9 cellular contexts compared by ENCODE assay signal in the genomic region with DNA sequence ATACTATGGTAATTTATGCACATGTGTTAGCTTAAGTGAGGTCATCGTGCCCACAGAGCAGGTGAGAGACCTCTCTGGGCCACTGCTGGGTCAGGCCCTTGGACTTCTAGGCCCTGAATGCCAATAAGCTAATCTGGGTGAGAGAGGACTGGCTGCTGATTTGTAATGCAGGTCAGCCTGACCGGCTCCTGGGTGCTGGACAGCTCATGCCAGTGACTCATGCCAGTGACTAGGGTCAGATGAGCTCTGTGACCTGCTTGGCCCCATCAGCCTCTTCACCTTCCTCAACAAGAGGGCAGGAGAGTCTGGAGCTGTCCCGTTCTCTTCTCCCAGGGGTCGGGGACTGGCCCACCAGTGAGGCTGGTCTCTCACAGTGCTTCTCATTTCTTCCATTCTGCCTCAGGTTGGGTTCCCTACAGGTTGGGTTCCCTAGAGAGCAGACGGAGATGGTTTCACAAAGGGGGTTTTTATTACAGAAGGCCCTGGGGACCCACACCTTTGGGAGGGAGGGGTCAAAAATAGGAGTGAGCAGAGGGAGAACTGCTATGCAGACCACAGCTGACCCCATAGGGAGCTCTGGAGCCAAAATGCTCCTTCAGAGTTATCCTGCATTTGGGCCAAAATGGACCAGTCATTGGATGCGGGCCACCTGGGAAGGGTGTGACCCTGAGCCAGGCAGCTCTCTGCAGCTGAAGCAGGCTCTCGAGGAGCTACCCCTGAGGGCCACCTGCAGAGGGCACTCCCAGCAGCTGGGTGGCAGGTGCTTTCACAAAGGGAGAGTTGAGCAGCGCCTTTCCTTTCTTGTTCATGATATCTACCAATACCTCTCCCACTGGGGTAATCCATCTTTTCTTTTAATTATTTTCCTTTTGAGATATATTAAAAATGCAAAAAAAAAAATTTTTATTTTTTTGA. TPM values are rescaled to one million over a fixed set of nuclear protein-coding genes. Genes with fewer than 3 reads are reported as not detected.
DNase-seq lines count a peak whose midpoint lies in the region; ATAC-seq and TF ChIP-seq lines count a peak whose summit lies in the region.
"Had no signal": no experiment of that assay in that cellular context is flagged by ENCODE, and none has a peak within 500 bp of the region (broad histone marks: within the 10 kb centered on the region; RNA-seq: fewer than 3 reads in every experiment).

No MANE protein-coding gene starts in this region.

- peaks cover 3% of the 10 kb centered on the region for H3K27me3 Mint-ChIP-seq in activated naive CD8-positive, alpha-beta T cell treated with anti-CD3 and anti-CD28 coated beads, Interleukin-2, amount 50 U/mL, for 24 hours
- no peaks in the 10 kb centered on the region for H3K27me3 Mint-ChIP-seq in stimulated activated memory B cell treated with anti-CD40 and anti-IgM and Interleukin-4, amounts not matched to agents 10 μg/mL and 1 μg/mL and 100 μg/mL, for 72 hours

- H3K9me3 ChIP-seq in heart right ventricle = no peaks in the 10 kb centered on the region
- H3K9me3 ChIP-seq in right cardiac atrium (ENCODE audit: control insufficient read depth, low read length) = no peaks in the 10 kb centered on the region

- no peaks in the 10 kb centered on the region for H3K36me3 Mint-ChIP-seq in activated naive CD8-positive, alpha-beta T cell treated with anti-CD3 and anti-CD28 coated beads, Interleukin-2, amount 50 U/mL, for 24 hours (ENCODE audit: low read depth)
- H3K36me3 Mint-ChIP-seq in stimulated activated memory B cell treated with anti-CD40 and anti-IgM and Interleukin-4, amounts not matched to agents 10 μg/mL and 1 μg/mL and 100 μg/mL, for 72 hours = no peaks in the 10 kb centered on the region

- peak in 5 of 9 donors; percentile 15 to 32 (median 25) for TF ChIP-seq CTCF in heart right ventricle (IDR thresholded peaks at IDR 0.05)

- H3K27ac Mint-ChIP-seq in activated naive CD8-positive, alpha-beta T cell treated with anti-CD3 and anti-CD28 coated beads, Interleukin-2, amount 50 U/mL, for 24 hours = no peak overlapping the region
- peak overlapping the region; percentile 39 for H3K27ac Mint-ChIP-seq in stimulated activated memory B cell treated with anti-CD40 and anti-IgM and Interleukin-4, amounts not matched to agents 10 μg/mL and 1 μg/mL and 100 μg/mL, for 72 hours

- DNase-seq in heart right ventricle (no peak), right cardiac atrium (no peak), NCI-H226 (peak; percentile 70)
- no peak for DNase-seq in activated naive CD8-positive, alpha-beta T cell treated with anti-CD3 and anti-CD28 coated beads, Interleukin-2, amount 50 U/mL, for 24 hours

- H3K4me3 Mint-ChIP-seq in activated naive CD8-positive, alpha-beta T cell treated with anti-CD3 and anti-CD28 coated beads, Interleukin-2, amount 50 U/mL, for 24 hours = no peak overlapping the region
- no peak overlapping the region for H3K4me3 Mint-ChIP-seq in stimulated activated memory B cell treated with anti-CD40 and anti-IgM and Interleukin-4, amounts not matched to agents 10 μg/mL and 1 μg/mL and 100 μg/mL, for 72 hours

- no peaks in the 10 kb centered on the region for H3K36me3 ChIP-seq in heart right ventricle

- peaks cover 0 to 37% (median 23%) of the 10 kb centered on the region in 7 donors for H3K27me3 ChIP-seq in heart right ventricle
- no peaks in the 10 kb centered on the region for H3K27me3 ChIP-seq in right cardiac atrium (ENCODE audit: control insufficient read depth, insufficient read depth)

- no peak overlapping the region for H3K27ac ChIP-seq in heart right ventricle
- H3K27ac ChIP-seq in right cardiac atrium (ENCODE audit: low read length) = no peak overlapping the region

- H3K4me3 ChIP-seq in heart right ventricle (no peak overlapping the region), right cardiac atrium (ENCODE audit: low read length) (no peak overlapping the region)

- no peaks in the 10 kb centered on the region for H3K9me3 Mint-ChIP-seq in activated naive CD8-positive, alpha-beta T cell treated with anti-CD3 and anti-CD28 coated beads, Interleukin-2, amount 50 U/mL, for 24 hours
- H3K9me3 Mint-ChIP-seq in stimulated activated memory B cell treated with anti-CD40 and anti-IgM and Interleukin-4, amounts not matched to agents 10 μg/mL and 1 μg/mL and 100 μg/mL, for 72 hours = no peaks in the 10 kb centered on the region

- ATAC-seq in heart right ventricle (peak in 4 of 8 donors; percentile 19 to 64 (median 39)), right cardiac atrium (no peak), HG02884 (IDR thresholded peaks at IDR 0.05; ENCODE audit: unreplicated experiment) (no peak), HG03039 (IDR thresholded peaks at IDR 0.05; ENCODE audit: unreplicated experiment) (no peak), GM18907 (IDR thresholded peaks at IDR 0.05; ENCODE audit: unreplicated experiment) (no peak)
- ATAC-seq in activated naive CD8-positive, alpha-beta T cell treated with anti-CD3 and anti-CD28 coated beads, Interleukin-2, amount 50 U/mL, for 24 hours = peak; percentile 50
- ATAC-seq in stimulated activated memory B cell treated with anti-CD40 and anti-IgM and Interleukin-4, amounts not matched to agents 10 μg/mL and 1 μg/mL and 100 μg/mL, for 72 hours = no peak

- intact Hi-C loops in heart right ventricle (cut with DNase I) (no loop called here), right cardiac atrium (cut with DNase I) (no loop called here)

- 80 to 87% methylated on average over 8 of the region's 8 CpGs for WGBS in heart right ventricle, 2 donors
- WGBS in right cardiac atrium = 82% methylated on average over 8 of the region's 8 CpGs

- H3K4me1 ChIP-seq in heart right ventricle (peaks cover 0 to 18% (median 10%) of the 10 kb centered on the region in 9 donors), right cardiac atrium (ENCODE audit: control insufficient read depth, insufficient read depth, low read length) (no peaks in the 10 kb centered on the region)

- H3K4me1 Mint-ChIP-seq in activated naive CD8-positive, alpha-beta T cell treated with anti-CD3 and anti-CD28 coated beads, Interleukin-2, amount 50 U/mL, for 24 hours = peaks cover 18% of the 10 kb centered on the region
- peaks cover 41% of the 10 kb centered on the region for H3K4me1 Mint-ChIP-seq in stimulated activated memory B cell treated with anti-CD40 and anti-IgM and Interleukin-4, amounts not matched to agents 10 μg/mL and 1 μg/mL and 100 μg/mL, for 72 hours

RNA-seq across cellular contexts. Expression of gene OXT, which starts 2.2 kb away (rescaled TPM):
- total RNA-seq in heart right ventricle (1 to 10 TPM in 1 of 10 donors, under 1 TPM in 2, not detected in 7; 0.56 to 1.3 (median 0.59) TPM), right cardiac atrium (under 1 TPM in 1 of 4 donors, not detected in 3; 0.50 TPM)
- polyA plus RNA-seq in heart right ventricle (under 1 TPM in 1 of 2 donors, not detected in 1; 0.35 TPM), right cardiac atrium (not detected)
- total RNA-seq: HT1080 had no signal

RNA-seq across cellular contexts. Expression of gene AVP, which starts 15.3 kb away (rescaled TPM):
- not detected for total RNA-seq in heart right ventricle
- polyA plus RNA-seq in heart right ventricle = not detected
- total RNA-seq in right cardiac atrium = not detected
- not detected for polyA plus RNA-seq in right cardiac atrium
- total RNA-seq: HT1080 had no signal

RNA-seq across cellular contexts. Expression of gene MRPS26, which starts 23.4 kb away (rescaled TPM):
- total RNA-seq in heart right ventricle = 10 to 100 TPM; 39.1 to 60.8 (median 51.5) TPM
- polyA plus RNA-seq in heart right ventricle = 100 to 1,000 TPM; 115 to 119 TPM
- total RNA-seq in right cardiac atrium = 10 to 100 TPM; 31.5 to 48.2 (median 43.3) TPM
- 69.9 TPM for polyA plus RNA-seq in right cardiac atrium

RNA-seq across cellular contexts. Expression of gene GNRH2, which starts 25.8 kb away (rescaled TPM):
- under 1 TPM in 1 of 10 donors, not detected in 9; 0.47 TPM for total RNA-seq in heart right ventricle
- polyA plus RNA-seq in heart right ventricle = not detected
- 1 to 10 TPM in 1 of 4 donors, under 1 TPM in 1, not detected in 2; 0.79 to 1.5 TPM for total RNA-seq in right cardiac atrium
- polyA plus RNA-seq in right cardiac atrium = 0.75 TPM
- total RNA-seq: HT1080 had no signal
